ENCODE assay signal across 12 cellular contexts in the genomic region with DNA sequence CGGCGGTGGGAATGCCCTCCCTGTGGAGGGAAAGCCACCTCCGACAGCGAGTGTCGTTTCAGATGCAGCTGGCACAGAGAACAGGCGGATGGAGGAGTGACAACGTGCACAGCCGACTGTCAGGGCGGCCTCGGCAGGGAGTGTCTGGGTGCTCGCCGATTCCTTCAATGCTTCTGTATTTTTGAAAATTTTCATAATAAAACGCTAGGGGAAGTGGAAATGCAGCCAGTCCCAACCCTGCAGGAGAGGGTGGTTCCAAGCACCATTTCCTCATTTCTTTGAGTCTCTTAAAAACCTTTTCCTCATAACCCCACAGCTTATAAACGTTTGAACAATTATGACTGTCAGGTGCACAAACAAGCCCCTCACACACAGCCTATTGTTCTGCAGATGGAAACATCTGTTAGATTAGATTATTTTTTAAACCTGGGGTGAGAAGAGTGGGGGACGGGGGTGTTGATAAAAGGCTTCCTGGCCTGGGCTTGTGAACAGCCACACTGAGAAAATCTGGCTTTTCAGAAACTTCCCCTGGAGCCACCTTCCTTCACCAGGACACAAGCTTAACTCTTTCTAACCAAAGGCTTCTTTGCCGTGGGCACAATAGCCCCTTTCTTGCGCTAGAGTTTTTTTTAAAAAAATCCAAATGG.
DNase-seq lines count a peak whose midpoint lies in the region; ATAC-seq, FAIRE-seq and TF ChIP-seq lines count a peak whose summit lies in the region.
"Had no signal": no experiment of that assay in that cellular context is flagged by ENCODE, and none has a peak within 500 bp of the region (broad histone marks: within the 10 kb centered on the region; RNA-seq: fewer than 3 reads in every experiment).

No MANE protein-coding gene starts in this region.

- FAIRE-seq in GM12878 (lab: Jason Lieb, UNC), result no peak

- H3K4me1 ChIP-seq in GM12878 (ENCODE audit: control insufficient read depth, insufficient read depth, low read length) (no peaks in the 10 kb centered on the region), testis (peaks cover 25% of the 10 kb centered on the region)

- H3K36me3 ChIP-seq in GM12878 (ENCODE audit: control insufficient read depth in 2 of 2, insufficient read depth in 2 of 2, low read length in 1 of 2), result no peaks in the 10 kb centered on the region
- H3K36me3 ChIP-seq in testis (ENCODE audit: low read depth, missing control alignments), result no peaks in the 10 kb centered on the region
- H3K36me3 ChIP-seq: adrenal gland had no signal

- POLR2A ChIA-PET in GM12878 (lab: Charles Lee), result no interaction called here

- no peak overlapping the region for H2AFZ ChIP-seq in GM12878 (ENCODE audit: control insufficient read depth, low read depth, low read length)

- WGBS in GM12878 (ENCODE audit: insufficient coverage, insufficient replicate concordance, low lambda C conversion rate, missing lambda C conversion rate), result 4% methylated on average over 17 of the region's 17 CpGs
- WGBS in testis, 2 donors, result 41 to 42% methylated on average over 17 of the region's 17 CpGs

- CTCF ChIA-PET in GM12878 (lab: Yijun Ruan, JAX), result no interaction called here

- TF ChIP-seq EP300 in GM12878 (IDR thresholded peaks at IDR 0.05; ENCODE audit: borderline replicate concordance in 1 of 2, control insufficient read depth in 1 of 2, low read depth in 2 of 2, low read length in 2 of 2), result no peak

- no peak overlapping the region for H3K27ac ChIP-seq in GM12878 (ENCODE audit: control insufficient read depth, insufficient read depth)
- H3K27ac ChIP-seq in testis, result no peak overlapping the region
- H3K27ac ChIP-seq: 22Rv1, HL-60 had no signal

- no peaks in the 10 kb centered on the region; the same call in 2 of the 3 replicates for H3K9me3 ChIP-seq in GM12878 (replicated peaks; ENCODE audit: control insufficient read depth, insufficient read depth, low read length)
- H3K9me3 ChIP-seq in testis, result no peaks in the 10 kb centered on the region
- H3K9me3 ChIP-seq: adrenal gland had no signal

- TF ChIP-seq RAD21 in GM12878 (IDR thresholded peaks at IDR 0.05; ENCODE audit: insufficient read depth, low read depth, low read length), result no peak

- in situ Hi-C loops in GM12878 (cut with MboI), result no loop called here

- no peak for TF ChIP-seq CTCF in GM12878 (IDR thresholded peaks at IDR 0.05 in 2 of 3, conservative IDR thresholded peaks at IDR 0.05 in 1 of 3; ENCODE audit: control insufficient read depth in 2 of 3, extremely low read depth in 1 of 3, insufficient read depth in 1 of 3, low read depth in 3 of 3, low read length in 3 of 3)
- TF ChIP-seq CTCF in testis (IDR thresholded peaks at IDR 0.05), result no peak

- no peak overlapping the region for H3K4me3 ChIP-seq in GM12878
- no peak overlapping the region for H3K4me3 ChIP-seq in testis
- H3K4me3 ChIP-seq: adrenal gland had no signal

- H3K27me3 ChIP-seq in GM12878 (replicated peaks in 1 of 2; ENCODE audit: control insufficient read depth in 2 of 2, insufficient read depth in 2 of 2, low read length in 1 of 2) (no peaks in the 10 kb centered on the region; a peak in 1 of 4 replicates), testis (no peaks in the 10 kb centered on the region)
- H3K27me3 ChIP-seq: adrenal gland had no signal

- RAD21 ChIA-PET in GM12878 (lab: Charles Lee; ENCODE audit: unreplicated experiment), result no interaction called here

- intact Hi-C loops in GM12878 (cut with micrococcal nuclease; ENCODE audit: unreplicated experiment) (no loop called here), testis (cut with DNase I; ENCODE audit: low total_unique reads) (no loop called here)

- BruUV-seq in GM12878 (replicated peaks; lab: Mats Ljungman, UMichigan), result no TSS peak

- H3K79me2 ChIP-seq in GM12878 (ENCODE audit: control insufficient read depth, insufficient read depth, low read length), result no peaks in the 10 kb centered on the region

- SMC1A ChIA-PET in GM12878 (lab: Charles Lee; ENCODE audit: uncharacterized antibody, unreplicated experiment), result no interaction called here

- ATAC-seq in GM12878 (no peak), left lobe of liver (peak; percentile 59), HG02970 (IDR thresholded peaks at IDR 0.05; ENCODE audit: low FRiP score, unreplicated experiment) (no peak), HG03045 (IDR thresholded peaks at IDR 0.05; ENCODE audit: unreplicated experiment) (no peak)

- TF ChIP-seq POLR2A in GM12878 (IDR thresholded peaks at IDR 0.05; ENCODE audit: low read depth, low read length) (no peak), testis (IDR thresholded peaks at IDR 0.05) (no peak)

- H3K9ac ChIP-seq in GM12878 (ENCODE audit: control insufficient read depth, insufficient read depth, low read length), result no peak overlapping the region

- H4K20me1 ChIP-seq in GM12878 (ENCODE audit: control insufficient read depth, insufficient read depth), result no peaks in the 10 kb centered on the region

- DNase-seq in NCI-H2081 (lab: John Stamatoyannopoulos, UW), result peak; percentile 32 to 75
- DNase-seq in NCI-H2081 treated with DMSO at 0.1 percent for 48 hours (lab: John Stamatoyannopoulos, UW), result no peak
- DNase-seq in GM12878 (ENCODE audit: low read depth, low spot score), result no peak
- DNase-seq in left lobe of liver (ENCODE audit: low spot score), result no peak
- DNase-seq in testis, result peak; percentile 49
- no peak for DNase-seq in activated naive CD4-positive, alpha-beta T cell (lab: John Stamatoyannopoulos, UW)
- DNase-seq: stimulated activated naive CD4-positive, alpha-beta T cell treated with Interleukin-2 at 50 U/mL for 16 hours had no signal

- H3K4me2 ChIP-seq in GM12878 (ENCODE audit: control insufficient read depth, insufficient read depth), result no peak overlapping the region

TF ChIP-seq in GM12878, 131 proteins besides CTCF, POLR2A, EP300 and RAD21:
- TF ChIP-seq MTA2 (IDR thresholded peaks at IDR 0.05; ENCODE audit: low read depth), result no peak
- TF ChIP-seq SPI1 (IDR thresholded peaks at IDR 0.05; ENCODE audit: borderline replicate concordance, insufficient read depth, low read depth, low read length), result 0 out of 2 replicates have a peak, but pooled peaks have one; percentile 5

Comparison
In these comparisons a context has a peak if more than half of its experiments do, and no peak if none do; other contexts are left out.
1. DNase-seq: peak in NCI-H2081 (2 of 2) and testis (single experiment); none in NCI-H2081 treated with DMSO at 0.1 percent for 48 hours (single experiment), GM12878 (single experiment), left lobe of liver (single experiment) and activated naive CD4-positive, alpha-beta T cell (0 of 4).